Comparison of ENCODE assay signal across 24 cellular contexts in genomic region chr2:188577231-188577630, GRCh38.
DNase-seq lines count a peak whose midpoint lies in the region; ATAC-seq, FAIRE-seq and TF ChIP-seq lines count a peak whose summit lies in the region.
"Had no signal": no experiment of that assay in that cellular context is flagged by ENCODE, and none has a peak within 500 bp of the region (broad histone marks: within the 10 kb centered on the region; RNA-seq: fewer than 3 reads in every experiment).

No MANE protein-coding gene starts in this region.

- ATAC-seq in HG02852 (IDR thresholded peaks at IDR 0.05; ENCODE audit: unreplicated experiment), result no peak
- ATAC-seq: CD8-positive, alpha-beta T cell; Panc1 had no signal

- H2AFZ ChIP-seq in hepatocyte, result no peak overlapping the region

- no peaks in the 10 kb centered on the region for H3K79me2 ChIP-seq in hepatocyte

- no peak for TF ChIP-seq POLR2A in suprapubic skin (IDR thresholded peaks at IDR 0.05)

- TF ChIP-seq EP300 in suprapubic skin (IDR thresholded peaks at IDR 0.05), result no peak

- H3K4me3 ChIP-seq in coronary artery (peak overlapping the region; percentile 20), hepatocyte (no peak overlapping the region), suprapubic skin (peak overlapping the region; percentile 20)
- H3K4me3 ChIP-seq: BLaER1 treated with 17β-estradiol and CSF1 and Interleukin-3, amounts not matched to agents 10 nM and 100 nM had no signal

- H4K20me1 ChIP-seq in hepatocyte (ENCODE audit: insufficient read depth, poor library complexity, severe bottlenecking), result no peaks in the 10 kb centered on the region
- H4K20me1 ChIP-seq: BLaER1 treated with 17β-estradiol and CSF1 and Interleukin-3, amounts not matched to agents 10 nM and 100 nM had no signal

- H3K36me3 ChIP-seq in hepatocyte (replicated peaks; ENCODE audit: insufficient read depth, low read depth) (no peaks in the 10 kb centered on the region), suprapubic skin (no peaks in the 10 kb centered on the region)
- H3K36me3 ChIP-seq: BLaER1 treated with 17β-estradiol and CSF1 and Interleukin-3, amounts not matched to agents 10 nM and 100 nM had no signal

- no peaks in the 10 kb centered on the region for H3K27me3 ChIP-seq in hepatocyte
- no peaks in the 10 kb centered on the region for H3K27me3 ChIP-seq in suprapubic skin
- H3K27me3 ChIP-seq: BLaER1 treated with 17β-estradiol and CSF1 and Interleukin-3, amounts not matched to agents 10 nM and 100 nM had no signal

- DNase-seq in HCEC 1CT, result peak; percentile 3
- DNase-seq in coronary artery (ENCODE audit: low spot score), result no peak
- no peak for DNase-seq in hepatocyte (ENCODE audit: low spot score)
- DNase-seq in suprapubic skin (ENCODE audit: low spot score in 2 of 2), result no peak
- no peak for DNase-seq in D721Med (ENCODE audit: insufficient read length, low spot score)
- no peak for DNase-seq in iPS-NIHi7 (ENCODE audit: extremely low spot score)
- DNase-seq in activated gamma-delta T cell (lab: John Stamatoyannopoulos, UW), result no peak
- DNase-seq: Calu3; CD8-positive, alpha-beta T cell; KG1; MV-4-11; NCI-H1105 treated with DMSO at 0.1 percent for 48 hours; NCI-H2081; NCI-H2171; NCI-H345; NCI-H524; NCI-H774; NK-92 treated with Interleukin-12 subunit alpha and Interleukin-12 subunit beta, amount 100 ng/mL, for 24 hours; SIG-M5 had no signal

- H3K4me2 ChIP-seq in hepatocyte, result no peak overlapping the region
- H3K4me2 ChIP-seq: BLaER1 treated with 17β-estradiol and CSF1 and Interleukin-3, amounts not matched to agents 10 nM and 100 nM had no signal

- FAIRE-seq in D721Med (lab: Jason Lieb, UNC), result no peak
- FAIRE-seq: GM18507, H1 had no signal

- H3K9me3 ChIP-seq in hepatocyte (ENCODE audit: low read depth) (no peaks in the 10 kb centered on the region), suprapubic skin (no peaks in the 10 kb centered on the region)
- H3K9me3 ChIP-seq: BLaER1 treated with 17β-estradiol and CSF1 and Interleukin-3, amounts not matched to agents 10 nM and 100 nM had no signal

- H3K4me1 ChIP-seq in hepatocyte (ENCODE audit: insufficient read depth), result peaks cover 9% of the 10 kb centered on the region
- H3K4me1 ChIP-seq in suprapubic skin, result peaks cover 3% of the 10 kb centered on the region
- H3K4me1 ChIP-seq: BLaER1 treated with 17β-estradiol and CSF1 and Interleukin-3, amounts not matched to agents 10 nM and 100 nM had no signal

- H3K27ac ChIP-seq in coronary artery, result no peak overlapping the region
- H3K27ac ChIP-seq in hepatocyte, result peak overlapping the region; percentile 46
- peak overlapping the region; percentile 59 for H3K27ac ChIP-seq in suprapubic skin
- H3K27ac ChIP-seq: BLaER1 treated with 17β-estradiol and CSF1 and Interleukin-3, amounts not matched to agents 10 nM and 100 nM had no signal

- H3K9me2 ChIP-seq in hepatocyte (replicated peaks; ENCODE audit: insufficient read depth), result no peaks in the 10 kb centered on the region

- 70% methylated on average over 2 of the region's 2 CpGs for WGBS in hepatocyte (ENCODE audit: low lambda C conversion rate, missing lambda C conversion rate)
- WGBS in suprapubic skin, result 58% methylated on average over 2 of the region's 2 CpGs

- TF ChIP-seq CTCF in coronary artery (IDR thresholded peaks at IDR 0.05), result no peak
- no peak for TF ChIP-seq CTCF in hepatocyte (IDR thresholded peaks at IDR 0.05; ENCODE audit: poor library complexity)
- TF ChIP-seq CTCF in suprapubic skin (IDR thresholded peaks at IDR 0.05), result no peak
- no peak for TF ChIP-seq CTCF in D721Med (IDR thresholded peaks at IDR 0.05; ENCODE audit: insufficient read depth, missing control alignments)

Comparison
In these comparisons a context has a peak if more than half of its experiments do, and no peak if none do; other contexts are left out.
1. H3K27ac ChIP-seq: peak in hepatocyte (single experiment) and suprapubic skin (single experiment); none in coronary artery (0 of 2).